Comparison of ENCODE assay signal across 16 cellular contexts in the genomic region with DNA sequence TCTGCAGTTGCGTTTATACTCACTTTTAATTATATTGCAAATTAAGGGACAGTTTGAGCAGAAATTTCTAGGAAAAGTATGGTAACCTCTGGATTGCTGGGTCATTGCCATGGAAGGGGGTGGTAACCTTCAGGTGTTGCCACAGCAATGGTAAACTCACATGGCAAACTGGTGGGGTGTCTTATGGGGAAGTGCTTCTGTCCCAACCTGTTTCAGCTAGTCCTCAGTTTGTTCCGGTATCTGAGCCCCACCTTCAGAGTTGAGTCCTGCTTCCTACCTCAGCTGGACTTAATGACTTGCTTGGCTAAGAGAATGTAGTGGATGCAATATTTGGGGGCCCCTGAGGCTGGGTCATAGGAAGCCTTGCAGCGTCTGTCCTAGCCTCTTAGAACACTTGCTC. TPM values are rescaled to one million over a fixed set of nuclear protein-coding genes. Genes with fewer than 3 reads are reported as not detected.
DNase-seq lines count a peak whose midpoint lies in the region; ATAC-seq and TF ChIP-seq lines count a peak whose summit lies in the region.
"Had no signal": no experiment of that assay in that cellular context is flagged by ENCODE, and none has a peak within 500 bp of the region (broad histone marks: within the 10 kb centered on the region; RNA-seq: fewer than 3 reads in every experiment).

No MANE protein-coding gene starts in this region.

- peaks cover 48% of the 10 kb centered on the region for H3K4me1 ChIP-seq in Karpas-422 (ENCODE audit: low read length)
- no peaks in the 10 kb centered on the region for H3K4me1 ChIP-seq in neural progenitor cell
- H3K4me1 ChIP-seq in heart left ventricle = peaks cover 0 to 10% (median 0%) of the 10 kb centered on the region in 12 donors

- H2AFZ ChIP-seq in Karpas-422 (ENCODE audit: low read length) = no peak overlapping the region
- H2AFZ ChIP-seq in neural progenitor cell (replicated peaks) = no peak overlapping the region

- no peaks in the 10 kb centered on the region for H3K27me3 Mint-ChIP-seq in memory B cell
- peaks cover 19% of the 10 kb centered on the region for H3K27me3 Mint-ChIP-seq in osteocyte (ENCODE audit: unreplicated experiment)
- peaks cover 10% of the 10 kb centered on the region for H3K27me3 Mint-ChIP-seq in neural progenitor cell (ENCODE audit: insufficient read depth, low read depth)
- H3K27me3 Mint-ChIP-seq in progenitor cell of endocrine pancreas = peaks cover 17% of the 10 kb centered on the region

- DNase-seq in Karpas-422 = peak; percentile 76
- DNase-seq in memory B cell (ENCODE audit: low spot score in 2 of 2) = peak in 1 of 2 donors; percentile 39
- DNase-seq in osteocyte (ENCODE audit: extremely low spot score, unreplicated experiment) = no peak
- DNase-seq in neural progenitor cell (ENCODE audit: low spot score) = no peak
- no peak for DNase-seq in progenitor cell of endocrine pancreas (ENCODE audit: low spot score, unreplicated experiment)
- DNase-seq in heart left ventricle = no peak
- DNase-seq: activated CD4-positive, alpha-beta T cell treated with anti-CD3 and anti-CD28 coated beads, Interleukin-2, amount 50 U/mL, for 4 hours; DMS53; HCEC 1CT; NK-92 treated with Interleukin-12 subunit alpha and Interleukin-12 subunit beta, amount 100 ng/mL, for 24 hours; stimulated activated CD4-positive, alpha-beta T cell treated with anti-CD3 and anti-CD28 coated beads, Interleukin-15, amount 100 ng/mL, for 24 hours; substantia nigra had no signal

- intact Hi-C loops in heart left ventricle (cut with DNase I) = no loop called here

- no peaks in the 10 kb centered on the region for H3K79me2 ChIP-seq in Karpas-422 (ENCODE audit: low read length)
- no peaks in the 10 kb centered on the region for H3K79me2 ChIP-seq in neural progenitor cell (ENCODE audit: low read depth)

- H3K36me3 Mint-ChIP-seq in memory B cell (no peaks in the 10 kb centered on the region), osteocyte (ENCODE audit: unreplicated experiment) (no peaks in the 10 kb centered on the region), neural progenitor cell (no peaks in the 10 kb centered on the region), progenitor cell of endocrine pancreas (ENCODE audit: insufficient read depth) (no peaks in the 10 kb centered on the region)

- H3K9ac ChIP-seq in Karpas-422 (ENCODE audit: low read length) (peak overlapping the region; percentile 32), neural progenitor cell (no peak overlapping the region)

- H3K4me2 ChIP-seq in Karpas-422 (ENCODE audit: low read depth, low read length, poor library complexity, severe bottlenecking) (peak overlapping the region; percentile 57), neural progenitor cell (no peak overlapping the region)

- H3K9me3 ChIP-seq in Karpas-422 (ENCODE audit: low read length) (no peaks in the 10 kb centered on the region), neural progenitor cell (ENCODE audit: low read depth) (no peaks in the 10 kb centered on the region), heart left ventricle (no peaks in the 10 kb centered on the region)

- H3K27ac Mint-ChIP-seq in memory B cell = peak overlapping the region; percentile 93
- H3K27ac Mint-ChIP-seq in osteocyte (ENCODE audit: unreplicated experiment) = no peak overlapping the region
- H3K27ac Mint-ChIP-seq in neural progenitor cell = no peak overlapping the region
- H3K27ac Mint-ChIP-seq in progenitor cell of endocrine pancreas = no peak overlapping the region

- no peak for TF ChIP-seq CTCF in osteocyte (IDR thresholded peaks at IDR 0.05)
- no peak for TF ChIP-seq CTCF in neural progenitor cell (IDR thresholded peaks at IDR 0.05)
- TF ChIP-seq CTCF in progenitor cell of endocrine pancreas (IDR thresholded peaks at IDR 0.05; ENCODE audit: unreplicated experiment) = no peak
- no peak for TF ChIP-seq CTCF in heart left ventricle (IDR thresholded peaks at IDR 0.05)

- TF ChIP-seq POLR2A in heart left ventricle (IDR thresholded peaks at IDR 0.05) = no peak

- ATAC-seq in GM18498 (IDR thresholded peaks at IDR 0.05; ENCODE audit: unreplicated experiment) (peak; percentile 33), GM21529 (IDR thresholded peaks at IDR 0.05; ENCODE audit: unreplicated experiment) (peak; percentile 31), memory B cell (ENCODE audit: low read depth) (peak; percentile 67), heart left ventricle (no peak)
- ATAC-seq: left colon had no signal

- H3K4me1 Mint-ChIP-seq in memory B cell (peaks cover 36% of the 10 kb centered on the region), osteocyte (ENCODE audit: unreplicated experiment) (peaks cover 11% of the 10 kb centered on the region), neural progenitor cell (peaks cover 4% of the 10 kb centered on the region), progenitor cell of endocrine pancreas (ENCODE audit: low read depth) (peaks cover 4% of the 10 kb centered on the region)

- WGBS in heart left ventricle, 4 donors = 83 to 92% (median 88%) methylated on average over 3 of the region's 3 CpGs

- peak overlapping the region; percentile 26; the same call in 1 of the 2 replicates for H3K4me3 ChIP-seq in Karpas-422 (ENCODE audit: low read length)
- no peak overlapping the region for H3K4me3 ChIP-seq in neural progenitor cell
- H3K4me3 ChIP-seq in heart left ventricle = no peak overlapping the region
- H3K4me3 ChIP-seq: coronary artery had no signal

- H3K9me3 Mint-ChIP-seq in memory B cell (no peaks in the 10 kb centered on the region), osteocyte (ENCODE audit: unreplicated experiment) (no peaks in the 10 kb centered on the region), neural progenitor cell (peaks cover 6% of the 10 kb centered on the region), progenitor cell of endocrine pancreas (ENCODE audit: low read depth) (peaks cover 3% of the 10 kb centered on the region)

- H3K36me3 ChIP-seq in Karpas-422 (ENCODE audit: insufficient read depth, low read length) = no peaks in the 10 kb centered on the region
- no peaks in the 10 kb centered on the region for H3K36me3 ChIP-seq in neural progenitor cell
- no peaks in the 10 kb centered on the region for H3K36me3 ChIP-seq in heart left ventricle

- no peaks in the 10 kb centered on the region for H3F3A ChIP-seq in neural progenitor cell (ENCODE audit: low read depth)

- H3K4me3 Mint-ChIP-seq in memory B cell = peak overlapping the region; percentile 90
- no peak overlapping the region for H3K4me3 Mint-ChIP-seq in osteocyte (ENCODE audit: unreplicated experiment)
- H3K4me3 Mint-ChIP-seq in neural progenitor cell = no peak overlapping the region
- no peak overlapping the region for H3K4me3 Mint-ChIP-seq in progenitor cell of endocrine pancreas (ENCODE audit: low read depth)

- no peaks in the 10 kb centered on the region for H3K9me2 ChIP-seq in Karpas-422 (replicated peaks; ENCODE audit: insufficient read depth, low read length)

- no peaks in the 10 kb centered on the region; the same call in 1 of the 2 replicates for H3K27me3 ChIP-seq in Karpas-422 (ENCODE audit: low read length)
- no peaks in the 10 kb centered on the region for H3K27me3 ChIP-seq in neural progenitor cell
- H3K27me3 ChIP-seq in heart left ventricle = peaks cover 0 to 3% (median 0%) of the 10 kb centered on the region in 9 donors

- H3K27ac ChIP-seq in Karpas-422 (ENCODE audit: low read length) (peak overlapping the region; percentile 0; the same call in 1 of the 2 replicates), neural progenitor cell (no peak overlapping the region), heart left ventricle (no peak overlapping the region)
- H3K27ac ChIP-seq: coronary artery had no signal

- H4K20me1 ChIP-seq in Karpas-422 (ENCODE audit: insufficient read depth, low read depth, low read length) (no peaks in the 10 kb centered on the region), neural progenitor cell (ENCODE audit: low read depth) (no peaks in the 10 kb centered on the region)

RNA-seq across cellular contexts. Expression of gene CLMN, which starts 7.3 kb away (rescaled TPM):
- total RNA-seq in Karpas-422 (2014; rRNA removed; shearing (Covaris generic); ENCODE audit: low replicate concordance) = 40.1 and 56.1 TPM in 2 replicates
- total RNA-seq in osteocyte = 5.1 and 5.4 TPM in 2 replicates
- 6.3 and 6.7 TPM in 2 replicates for total RNA-seq in neural progenitor cell (ENCODE audit: low replicate concordance)
- 25.3 and 31.5 TPM in 2 replicates for total RNA-seq in progenitor cell of endocrine pancreas
- total RNA-seq in heart left ventricle = 10 to 100 TPM in 1 of 9 donors, 1 to 10 TPM in 8; 4.6 to 10.2 (median 6.8) TPM
- 1 to 10 TPM; 3.1 to 4.3 TPM for polyA plus RNA-seq in heart left ventricle

Comparison
In these comparisons a context has a peak if more than half of its experiments do, and no peak if none do; other contexts are left out.
1. ATAC-seq: peak in GM18498 (single experiment), GM21529 (single experiment) and memory B cell (single experiment); none in heart left ventricle (0 of 4).